In genomic region chr3:3333571-3333970, GRCh38 we compare ENCODE assay signal across 35 cellular contexts.
"Had no signal": no experiment of that assay in that cellular context is flagged by ENCODE, and none has a peak within 500 bp of the region (broad histone marks: within the 10 kb centered on the region; RNA-seq: fewer than 3 reads in every experiment).

No MANE protein-coding gene starts in this region.

- H3K4me1 ChIP-seq: adrenal gland, ascending aorta, body of pancreas, breast epithelium had no signal

- H3K27me3 ChIP-seq: adrenal gland, ascending aorta, body of pancreas, brain microvascular endothelial cell, breast epithelium, cardiac muscle cell had no signal

- FAIRE-seq: astrocyte, bronchial epithelial cell had no signal

- H3K4me3 ChIP-seq: adrenal gland, ascending aorta, body of pancreas, breast epithelium, cardiac muscle cell had no signal

- H3K36me3 ChIP-seq: adrenal gland, ascending aorta, brain microvascular endothelial cell, breast epithelium, cardiac muscle cell had no signal

- H3K9me3 ChIP-seq: adrenal gland, ascending aorta, body of pancreas, breast epithelium had no signal

- H3K27ac ChIP-seq: adrenal gland, ascending aorta, body of pancreas, brain microvascular endothelial cell, breast epithelium, cardiac muscle cell had no signal

- ATAC-seq: activated naive CD4-positive, alpha-beta T cell treated with anti-CD3 and anti-CD28 coated beads, Interleukin-2, amount 50 U/mL, for 72 hours; activated naive CD8-positive, alpha-beta T cell treated with anti-CD3 and anti-CD28 coated beads, Interleukin-2, amount 50 U/mL, for 24 hours; activated T-cell treated with anti-CD3 and anti-CD28 coated beads, Interleukin-2, amount 50 U/mL, for 4 hours; activated T-cell treated with anti-CD3 and anti-CD28 coated beads, Interleukin-2, amount 50 U/mL, for 72 hours; activated T-helper 17 cell treated with anti-CD3 and anti-CD28 coated beads, Interleukin-2, amount 50 U/mL, for 72 hours; body of pancreas had no signal

- DNase-seq: activated effector memory CD4-positive, alpha-beta T cell treated with anti-CD3 and anti-CD28 coated beads, Interleukin-2, amount 50 U/mL, for 16 hours; activated effector memory CD4-positive, alpha-beta T cell treated with Interleukin-2 at 50 U/mL for 16 hours; activated gamma-delta T cell; activated gamma-delta T cell treated with Interleukin-2 at 50 U/mL for 16 hours; activated naive CD4-positive, alpha-beta T cell; activated naive CD4-positive, alpha-beta T cell treated with anti-CD3 and anti-CD28 coated beads for 36 hours; activated naive CD4-positive, alpha-beta T cell treated with anti-CD3 and anti-CD28 coated beads, Interleukin-2, amount 10 ng/mL, durations not matched to agents 7 days and 5 days; activated naive CD4-positive, alpha-beta T cell treated with anti-CD3 and anti-CD28 coated beads, Interleukin-2, amount 50 U/mL, for 16 hours; activated naive CD4-positive, alpha-beta T cell treated with Interleukin-2 at 50 U/mL for 16 hours; activated naive CD8-positive, alpha-beta T cell treated with anti-CD3 and anti-CD28 coated beads for 36 hours; activated naive CD8-positive, alpha-beta T cell treated with anti-CD3 and anti-CD28 coated beads, Interleukin-2, amount 10 ng/mL, durations not matched to agents 7 days and 5 days; activated naive CD8-positive, alpha-beta T cell treated with anti-CD3 and anti-CD28 coated beads, Interleukin-2, amount 50 U/mL, for 24 hours; activated T-cell treated with anti-CD3 and anti-CD28 coated beads for 4 hours; activated T-cell treated with anti-CD3 and anti-CD28 coated beads, Interleukin-2, amount 50 U/mL, for 1 hour; activated T-cell treated with anti-CD3 and anti-CD28 coated beads, Interleukin-2, amount 50 U/mL, for 24 hours; activated T-cell treated with anti-CD3 and anti-CD28 coated beads, Interleukin-2, amount 50 U/mL, for 4 hours; activated T-cell treated with anti-CD3 and anti-CD28 coated beads, Interleukin-2, amount 50 U/mL, for 48 hours; activated T-cell treated with anti-CD3 and anti-CD28 coated beads, Interleukin-2, amount 50 U/mL, for 72 hours; adrenal gland; amniotic stem cell; amygdala; anterior cingulate cortex; aorta; body of pancreas; brain microvascular endothelial cell; caudate nucleus; central memory CD4-positive, alpha-beta T cell; cerebellar nuclear complex had no signal
